ENCODE assay signal across 8 cellular contexts in the genomic region with DNA sequence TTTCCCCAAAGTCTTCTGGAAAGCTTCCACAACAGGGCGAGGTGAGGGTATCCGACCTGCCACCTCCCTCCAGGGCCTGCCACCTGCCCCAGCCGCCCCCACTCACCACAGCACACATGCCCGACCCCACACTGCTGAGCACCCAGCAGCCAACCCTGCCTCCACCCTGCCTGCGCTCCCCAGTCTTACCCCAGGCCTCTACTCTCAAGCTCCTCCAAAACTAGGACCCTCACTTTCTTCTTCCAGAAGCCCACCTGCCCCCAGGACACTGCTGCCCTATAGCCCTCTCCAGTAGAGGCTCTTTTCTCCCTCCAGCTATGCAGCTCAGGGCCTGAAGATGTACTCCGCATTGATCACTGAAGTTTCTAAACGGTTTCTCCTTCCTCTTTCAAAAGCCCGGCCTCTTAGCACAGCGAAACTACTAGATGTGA.
DNase-seq lines count a peak whose midpoint lies in the region; ATAC-seq, FAIRE-seq and TF ChIP-seq lines count a peak whose summit lies in the region.

No MANE protein-coding gene starts in this region.

- H3K4me1 Mint-ChIP-seq in stimulated activated naive CD8-positive, alpha-beta T cell treated with anti-CD3 and anti-CD28 coated beads, Interleukin-15, amount 100 ng/mL, for 72 hours, result no peaks in the 10 kb centered on the region

- no peak overlapping the region for H3K27ac Mint-ChIP-seq in stimulated activated naive CD8-positive, alpha-beta T cell treated with anti-CD3 and anti-CD28 coated beads, Interleukin-15, amount 100 ng/mL, for 72 hours

- H3K4me3 Mint-ChIP-seq in stimulated activated naive CD8-positive, alpha-beta T cell treated with anti-CD3 and anti-CD28 coated beads, Interleukin-15, amount 100 ng/mL, for 72 hours, result no peak overlapping the region

- H3K4me1 ChIP-seq in OCI-LY7 (ENCODE audit: insufficient read depth, low read length, poor library complexity, severe bottlenecking) (peaks cover 74% of the 10 kb centered on the region), right lobe of liver (peaks cover 0 to 17% (median 3%) of the 10 kb centered on the region in 4 donors)

- H3K27me3 Mint-ChIP-seq in stimulated activated naive CD8-positive, alpha-beta T cell treated with anti-CD3 and anti-CD28 coated beads, Interleukin-15, amount 100 ng/mL, for 72 hours, result peaks cover 15% of the 10 kb centered on the region

- FAIRE-seq in RCC 7860 (lab: Jason Lieb, UNC), result no peak

- H3K9me3 Mint-ChIP-seq in stimulated activated naive CD8-positive, alpha-beta T cell treated with anti-CD3 and anti-CD28 coated beads, Interleukin-15, amount 100 ng/mL, for 72 hours, result no peaks in the 10 kb centered on the region

- peak; percentile 34 for ATAC-seq in stimulated activated naive CD8-positive, alpha-beta T cell treated with anti-CD3 and anti-CD28 coated beads, Interleukin-15, Interleukin-2, amounts not matched to agents 100 U/mL and 50 U/mL, for 24 hours
- no peak for ATAC-seq in stimulated activated naive CD8-positive, alpha-beta T cell treated with anti-CD3 and anti-CD28 coated beads, Interleukin-15, amount 100 ng/mL, for 72 hours
- ATAC-seq in right lobe of liver, result no peak

- intact Hi-C loops in OCI-LY7 (cut with micrococcal nuclease; ENCODE audit: unreplicated experiment) (loop anchor here (5.0 kb wide), 1 partner anchor 93 kb away; no protein-coding TSS in a partner anchor), right lobe of liver (cut with DNase I) (loop anchor here (10.0 kb wide), 2 partner anchors 236 to 266 kb away; no protein-coding TSS in a partner anchor)

- H2AFZ ChIP-seq in OCI-LY7 (ENCODE audit: low read length), result peak overlapping the region; percentile 82; the same call in 1 of the 2 replicates

- H3K36me3 ChIP-seq in OCI-LY7 (ENCODE audit: insufficient read depth, low read length), result no peaks in the 10 kb centered on the region
- no peaks in the 10 kb centered on the region for H3K36me3 ChIP-seq in right lobe of liver

- H3K27me3 ChIP-seq in right lobe of liver, result no peaks in the 10 kb centered on the region

- DNase-seq in stimulated activated naive CD8-positive, alpha-beta T cell treated with anti-CD3 and anti-CD28 coated beads, Interleukin-15, Interleukin-2, amounts not matched to agents 100 U/mL and 50 U/mL, for 24 hours, result no peak
- DNase-seq in stimulated activated naive CD8-positive, alpha-beta T cell treated with anti-CD3 and anti-CD28 coated beads, Interleukin-15, amount 100 ng/mL, for 72 hours, result no peak
- DNase-seq in OCI-LY7 (ENCODE audit: low spot score) (peak; percentile 30), right lobe of liver (no peak), NCI-H1048 (lab: John Stamatoyannopoulos, UW) (no peak), RCC 7860 (ENCODE audit: low spot score) (no peak)
- DNase-seq in stimulated activated CD4-positive, alpha-beta T cell treated with anti-CD3 and anti-CD28 coated beads, Interleukin-15, amount 100 ng/mL, for 24 hours, result no peak
- DNase-seq in activated CD4-positive, alpha-beta T cell treated with anti-CD3 and anti-CD28 coated beads for 48 hours, result no peak

- no peaks in the 10 kb centered on the region for H3K9me2 ChIP-seq in OCI-LY7 (ENCODE audit: insufficient read depth, low read length)

- H3K27ac ChIP-seq in OCI-LY7 (ENCODE audit: low read depth, low read length, poor library complexity, severe bottlenecking), result no peak overlapping the region
- H3K27ac ChIP-seq in right lobe of liver, result peak overlapping the region in 2 of 3 donors; percentile 67 to 82

- H3K4me3 ChIP-seq in OCI-LY7 (ENCODE audit: low read depth, low read length, poor library complexity, severe bottlenecking), result peak overlapping the region; percentile 17
- peak overlapping the region in 1 of 3 donors; percentile 58 for H3K4me3 ChIP-seq in right lobe of liver

- CTCF ChIA-PET in OCI-LY7 (lab: Charles Lee; ENCODE audit: unreplicated experiment), result no interaction called here

- TF ChIP-seq CTCF in OCI-LY7 (conservative IDR thresholded peaks at IDR 0.05; ENCODE audit: low read length) (no peak), right lobe of liver (IDR thresholded peaks at IDR 0.05) (no peak)

- H4K20me1 ChIP-seq in OCI-LY7 (ENCODE audit: insufficient read depth, low read length), result no peaks in the 10 kb centered on the region

- POLR2A ChIA-PET in OCI-LY7 (lab: Charles Lee), result interaction anchor here (0.8 to 1.0 kb wide), 4 partner anchors 12 to 337 kb away, joined by 3 read pairs; no protein-coding TSS in a partner anchor

- no TSS peak for BruUV-seq in OCI-LY7 (replicated peaks; lab: Mats Ljungman, UMichigan)

- H3K79me2 ChIP-seq in OCI-LY7 (ENCODE audit: insufficient read depth, low read depth, low read length), result no peaks in the 10 kb centered on the region

- peak overlapping the region; percentile 72 for H3K4me2 ChIP-seq in OCI-LY7 (ENCODE audit: low read length)

- H3K9me3 ChIP-seq in OCI-LY7 (ENCODE audit: low read length), result peaks cover 8% of the 10 kb centered on the region; the same call in 1 of the 2 replicates
- H3K9me3 ChIP-seq in right lobe of liver, result no peaks in the 10 kb centered on the region

- TF ChIP-seq POLR2A in right lobe of liver (IDR thresholded peaks at IDR 0.05), result no peak

- 84% methylated on average over 8 of the region's 9 CpGs for WGBS in right lobe of liver (ENCODE audit: insufficient coverage, low coverage, low lambda C conversion rate, missing lambda C conversion rate)
